In the genomic region with DNA sequence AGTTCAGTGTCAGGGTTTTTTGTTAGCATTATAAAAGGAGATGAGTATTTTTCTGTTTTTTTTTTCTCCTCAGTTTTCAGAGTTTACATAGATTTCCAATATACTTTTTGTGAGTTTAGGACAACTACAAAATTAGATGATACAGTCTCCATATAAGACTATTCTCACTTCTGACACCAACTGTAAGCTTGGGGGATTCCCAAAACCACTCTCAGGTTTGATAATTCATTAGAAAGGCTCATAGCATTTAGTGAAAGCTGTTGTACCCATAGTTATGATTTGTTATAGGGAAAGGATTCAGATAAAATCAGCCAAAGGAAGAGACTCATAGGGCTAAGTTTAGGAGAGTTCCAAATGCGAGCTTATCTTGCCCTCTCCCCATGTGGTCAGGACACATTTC, we compare ENCODE assay signal across 22 cellular contexts.
"Had no signal": no experiment of that assay in that cellular context is flagged by ENCODE, and none has a peak within 500 bp of the region (broad histone marks: within the 10 kb centered on the region; RNA-seq: fewer than 3 reads in every experiment).

No MANE protein-coding gene starts in this region.

- H3K27ac ChIP-seq: colonic mucosa, dorsolateral prefrontal cortex, esophagus muscularis mucosa, heart right ventricle, ovary, thyroid gland, upper lobe of right lung had no signal

- H3K27me3 Mint-ChIP-seq: naive thymus-derived CD4-positive, alpha-beta T cell; stimulated activated naive CD8-positive, alpha-beta T cell treated with anti-CD3 and anti-CD28 coated beads, Interleukin-15, Interleukin-2, amounts not matched to agents 100 ng/mL and 50 ng/mL, for 24 hours had no signal

- DNase-seq: activated CD4-positive, alpha-beta T cell treated with anti-CD3 and anti-CD28 coated beads for 1 hour; activated CD4-positive, alpha-beta T cell treated with anti-CD3 and anti-CD28 coated beads, Interleukin-2, amount 50 U/mL, for 4 hours; amniotic stem cell; colonic mucosa; dorsolateral prefrontal cortex; heart right ventricle; islet precursor cell; left cardiac atrium; naive thymus-derived CD4-positive, alpha-beta T cell; ovary; right cardiac atrium; stimulated activated CD4-positive, alpha-beta T cell treated with anti-CD3 and anti-CD28 coated beads, Interleukin-4, amount 100 ng/mL, for 4 hours; substantia nigra; T-helper 1 cell; T-helper 9 cell; thyroid gland; upper lobe of right lung had no signal

- H3K4me3 ChIP-seq: colonic mucosa, dorsolateral prefrontal cortex, esophagus muscularis mucosa, heart right ventricle, lung, ovary, thyroid gland, upper lobe of right lung had no signal

- H3K4me1 ChIP-seq: colonic mucosa, upper lobe of right lung had no signal

- H3K4me3 Mint-ChIP-seq: naive thymus-derived CD4-positive, alpha-beta T cell; stimulated activated naive CD8-positive, alpha-beta T cell treated with anti-CD3 and anti-CD28 coated beads, Interleukin-15, Interleukin-2, amounts not matched to agents 100 ng/mL and 50 ng/mL, for 24 hours had no signal

- H3K27me3 ChIP-seq: colonic mucosa, dorsolateral prefrontal cortex, esophagus muscularis mucosa, heart right ventricle, ovary, thyroid gland, upper lobe of right lung had no signal

- ATAC-seq: activated naive CD4-positive, alpha-beta T cell treated with anti-CD3 and anti-CD28 coated beads, Interleukin-2, amount 50 U/mL, for 72 hours; heart right ventricle; left cardiac atrium; naive thymus-derived CD4-positive, alpha-beta T cell; right cardiac atrium; upper lobe of right lung had no signal

- H3K27ac Mint-ChIP-seq: stimulated activated naive CD8-positive, alpha-beta T cell treated with anti-CD3 and anti-CD28 coated beads, Interleukin-15, Interleukin-2, amounts not matched to agents 100 ng/mL and 50 ng/mL, for 24 hours had no signal

- H3K36me3 ChIP-seq: colonic mucosa, ovary, thyroid gland had no signal

- H3K9me3 ChIP-seq: colonic mucosa, ovary, thyroid gland, upper lobe of right lung had no signal

- FAIRE-seq: bronchial epithelial cell had no signal
